In the genomic region with DNA sequence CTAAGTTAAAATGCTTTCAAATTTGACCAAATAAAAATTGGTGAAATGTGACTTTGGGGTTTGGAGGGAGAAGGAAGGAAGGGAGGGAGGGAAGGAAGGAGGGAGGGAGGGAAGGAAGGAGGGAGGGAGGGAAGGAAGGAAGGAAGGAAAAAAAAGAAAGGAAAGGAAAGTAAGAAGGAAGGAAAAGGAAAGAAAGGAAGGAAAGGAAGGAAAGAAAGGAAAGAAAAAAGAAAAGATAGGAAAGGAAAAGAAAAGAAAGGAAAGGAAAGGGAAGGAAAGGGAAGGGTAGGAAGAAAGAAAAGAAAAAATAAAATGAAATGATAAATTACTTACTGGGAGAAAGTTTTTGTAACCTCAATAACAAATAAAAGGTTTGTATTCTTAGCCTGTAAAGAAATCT, we compare ENCODE assay signal across 28 cellular contexts. TPM values are rescaled to one million over a fixed set of nuclear protein-coding genes. Genes with fewer than 3 reads are reported as not detected.
DNase-seq lines count a peak whose midpoint lies in the region; ATAC-seq, FAIRE-seq and TF ChIP-seq lines count a peak whose summit lies in the region.
"Had no signal": no experiment of that assay in that cellular context is flagged by ENCODE, and none has a peak within 500 bp of the region (broad histone marks: within the 10 kb centered on the region; RNA-seq: fewer than 3 reads in every experiment).

No MANE protein-coding gene starts in this region.

- no peak overlapping the region for H3K4me3 ChIP-seq in HepG2 (replicated peaks in 1 of 3; ENCODE audit: insufficient read depth in 1 of 3, low read depth in 2 of 3, low read length in 3 of 3)
- no peak overlapping the region for H3K4me3 ChIP-seq in right lobe of liver
- no peak overlapping the region for H3K4me3 ChIP-seq in Karpas-422 (ENCODE audit: low read length)
- H3K4me3 ChIP-seq: A549, BLaER1, GM12878 had no signal

- CTCF ChIA-PET in HepG2 (lab: Yijun Ruan, JAX; ENCODE audit: low intra/inter-chr PET ratio, low total read pairs): no interaction called here

- H3K4me2 ChIP-seq in HepG2 (ENCODE audit: low read depth, low read length) (no peak overlapping the region), Karpas-422 (ENCODE audit: low read depth, low read length, poor library complexity, severe bottlenecking) (no peak overlapping the region)
- H3K4me2 ChIP-seq: A549, BLaER1 had no signal

- no peaks in the 10 kb centered on the region for H3K9me3 ChIP-seq in HepG2 (ENCODE audit: low read length)
- H3K9me3 ChIP-seq in right lobe of liver: no peaks in the 10 kb centered on the region
- no peaks in the 10 kb centered on the region for H3K9me3 ChIP-seq in Karpas-422 (ENCODE audit: low read length)
- H3K9me3 ChIP-seq: A549, BE2C, BLaER1 had no signal

- no peaks in the 10 kb centered on the region for H3K36me3 ChIP-seq in HepG2 (replicated peaks in 1 of 2; ENCODE audit: control insufficient read depth in 1 of 2, insufficient read depth in 2 of 2, low read length in 2 of 2)
- no peaks in the 10 kb centered on the region for H3K36me3 ChIP-seq in right lobe of liver
- H3K36me3 ChIP-seq in Karpas-422 (ENCODE audit: insufficient read depth, low read length): no peaks in the 10 kb centered on the region
- H3K36me3 ChIP-seq: BE2C, BLaER1 had no signal

- no peak for TF ChIP-seq EP300 in HepG2 (IDR thresholded peaks at IDR 0.05; ENCODE audit: low read depth in 2 of 2, low read length in 2 of 2)
- TF ChIP-seq EP300 in HepG2 (CRISPR knock-in tag; IDR thresholded peaks at IDR 0.05; ENCODE audit: borderline replicate concordance): no peak

- BruUV-seq in HepG2 (replicated peaks; lab: Mats Ljungman, UMichigan): no TSS peak

- H3K27ac Mint-ChIP-seq in nephron progenitor cell: peak overlapping the region; percentile 88
- H3K27ac Mint-ChIP-seq: CD14-positive monocyte; CD4-positive, alpha-beta memory T cell; CD4-positive, CD25-positive, alpha-beta regulatory T cell; CD8-positive, alpha-beta memory T cell had no signal

- H3K79me2 ChIP-seq in HepG2 (ENCODE audit: insufficient read depth, low read length) (no peaks in the 10 kb centered on the region), Karpas-422 (ENCODE audit: low read length) (no peaks in the 10 kb centered on the region)

- H3K9ac ChIP-seq in HepG2 (ENCODE audit: insufficient read depth, low read depth, low read length) (no peak overlapping the region), Karpas-422 (ENCODE audit: low read length) (no peak overlapping the region)
- H3K9ac ChIP-seq: BLaER1 had no signal

- peaks cover 23% of the 10 kb centered on the region for H3K4me1 ChIP-seq in HepG2 (ENCODE audit: insufficient read depth, low read length)
- H3K4me1 ChIP-seq in right lobe of liver: no peaks in the 10 kb centered on the region
- H3K4me1 ChIP-seq in Karpas-422 (ENCODE audit: low read length): no peaks in the 10 kb centered on the region
- H3K4me1 ChIP-seq: BE2C, BLaER1 had no signal

- no peak for TF ChIP-seq RAD21 in HepG2 (CRISPR knock-in tag; IDR thresholded peaks at IDR 0.05)

- intact Hi-C loops in HepG2 (cut with micrococcal nuclease; ENCODE audit: unreplicated experiment): no loop called here
- intact Hi-C loops in right lobe of liver (cut with DNase I): no loop called here

- H3K4me1 Mint-ChIP-seq in nephron progenitor cell: no peaks in the 10 kb centered on the region
- H3K4me1 Mint-ChIP-seq: CD14-positive monocyte; CD4-positive, alpha-beta memory T cell; CD8-positive, alpha-beta memory T cell had no signal

- H3K27me3 ChIP-seq in HepG2 (ENCODE audit: control insufficient read depth in 1 of 2, insufficient read depth in 2 of 2, low read length in 2 of 2): no peaks in the 10 kb centered on the region
- no peaks in the 10 kb centered on the region for H3K27me3 ChIP-seq in right lobe of liver
- no peaks in the 10 kb centered on the region for H3K27me3 ChIP-seq in Karpas-422 (ENCODE audit: low read length)
- H3K27me3 ChIP-seq: BE2C, BLaER1 had no signal

- no peak for FAIRE-seq in HepG2 (lab: Jason Lieb, UNC)
- FAIRE-seq: A549, GM12878, GM12892, GM18507, GM19239 had no signal

- DNase-seq in HepG2 (ENCODE audit: low spot score) (no peak), right lobe of liver (no peak), Karpas-422 (peak; percentile 11), nephron progenitor cell (no peak), NAMALWA (ENCODE audit: low spot score) (no peak)
- DNase-seq: AML-193; BE2C; C1 segment of cervical spinal cord; CD4-positive, alpha-beta memory T cell; CD4-positive, CD25-positive, alpha-beta regulatory T cell; CD8-positive, alpha-beta memory T cell; COR-L47; DMS 273 treated with DMSO at 0.1 percent for 48 hours; DMS153; DMS53; DMS79; DND-41; EL; GDM1 had no signal

- POLR2A ChIA-PET in HepG2 (lab: Yijun Ruan, JAX): no interaction called here

- H2AFZ ChIP-seq in HepG2 (ENCODE audit: low read length) (no peak overlapping the region), Karpas-422 (ENCODE audit: low read length) (no peak overlapping the region)

- no peaks in the 10 kb centered on the region for H3K9me2 ChIP-seq in Karpas-422 (replicated peaks; ENCODE audit: insufficient read depth, low read length)

- peaks cover 14% of the 10 kb centered on the region for H3K27me3 Mint-ChIP-seq in nephron progenitor cell (ENCODE audit: low read depth, poor library complexity)
- H3K27me3 Mint-ChIP-seq: CD4-positive, alpha-beta memory T cell; CD4-positive, CD25-positive, alpha-beta regulatory T cell; CD8-positive, alpha-beta memory T cell had no signal

- TF ChIP-seq POLR2A in HepG2 (IDR thresholded peaks at IDR 0.05; ENCODE audit: insufficient read depth in 1 of 2, low read depth in 2 of 2, low read length in 2 of 2) (no peak), right lobe of liver (IDR thresholded peaks at IDR 0.05) (no peak)

- TF ChIP-seq CTCF in HepG2 (CRISPR knock-in tag; IDR thresholded peaks at IDR 0.05) (no peak), right lobe of liver (IDR thresholded peaks at IDR 0.05) (no peak), nephron progenitor cell (IDR thresholded peaks at IDR 0.05) (no peak)

- in situ Hi-C loops in HepG2 (cut with HindIII; ENCODE audit: extremely low pct_ligation_motif_present, low pct_unique_long_range_greater_than_20kb): no loop called here

- no peak for ATAC-seq in HepG2
- ATAC-seq in right lobe of liver: no peak
- no peak for ATAC-seq in GM18511 (IDR thresholded peaks at IDR 0.05; ENCODE audit: unreplicated experiment)
- ATAC-seq: A549, GM12878 had no signal

- H3K27ac ChIP-seq in HepG2 (ENCODE audit: extremely low read length, insufficient read depth, low read length): no peak overlapping the region
- H3K27ac ChIP-seq in right lobe of liver: no peak overlapping the region
- no peak overlapping the region for H3K27ac ChIP-seq in Karpas-422 (ENCODE audit: low read length)
- H3K27ac ChIP-seq: 22Rv1, A549, BLaER1 had no signal

- H4K20me1 ChIP-seq in HepG2 (ENCODE audit: insufficient read depth, low read length): no peaks in the 10 kb centered on the region
- H4K20me1 ChIP-seq in Karpas-422 (ENCODE audit: insufficient read depth, low read depth, low read length): no peaks in the 10 kb centered on the region
- H4K20me1 ChIP-seq: BLaER1 had no signal

- H3K36me3 Mint-ChIP-seq in nephron progenitor cell (ENCODE audit: low read depth): no peaks in the 10 kb centered on the region

- no peak overlapping the region for H3K4me3 Mint-ChIP-seq in nephron progenitor cell
- H3K4me3 Mint-ChIP-seq: CD14-positive monocyte; CD4-positive, alpha-beta memory T cell; CD8-positive, alpha-beta memory T cell had no signal

- H3K9me3 Mint-ChIP-seq in nephron progenitor cell: no peaks in the 10 kb centered on the region
- H3K9me3 Mint-ChIP-seq: CD4-positive, alpha-beta memory T cell; CD4-positive, CD25-positive, alpha-beta regulatory T cell; CD8-positive, alpha-beta memory T cell had no signal

RNA-seq across cellular contexts. Expression of a gene that starts 24.1 kb away (rescaled TPM):
- 78.3 and 100 TPM in 2 replicates for total RNA-seq in HepG2 (2016; rRNA removed; fragmentation: Illumina TruSeq; extraction: Trizol)
- 39.7 and 45.3 TPM in 2 replicates for total RNA-seq in HepG2 (2016; cell fraction: cytosol; rRNA removed; fragmentation: Illumina TruSeq; extraction: Trizol; ENCODE audit: low read depth)
- total RNA-seq in HepG2 (2016; cell fraction: insoluble cytoplasmic fraction; rRNA removed; fragmentation: Illumina TruSeq; extraction: Trizol): 82.1 and 105 TPM in 2 replicates
- 67.8 and 73.9 TPM in 2 replicates for total RNA-seq in HepG2 (2016; cell fraction: membrane; rRNA removed; fragmentation: Illumina TruSeq; extraction: Trizol)
- total RNA-seq in HepG2 (2016; cell fraction: nucleus; rRNA removed; fragmentation: Illumina TruSeq; extraction: Trizol): 32.3 and 39.6 TPM in 2 replicates
- polyA plus RNA-seq in HepG2 (2011; rRNA removed): 14.0 and 19.5 TPM in 2 replicates
- 11.4 and 15.5 TPM in 2 replicates for polyA plus RNA-seq in HepG2 (2011; cell fraction: cytosol; rRNA removed)
- polyA plus RNA-seq in HepG2 (2011; cell fraction: nucleus; rRNA removed): 4.5 and 4.6 TPM in 2 replicates
- 24.6 and 36.2 TPM in 2 replicates for polyA plus RNA-seq in HepG2 (2012)
- 46.7 and 63.3 TPM in 2 replicates for polyA plus RNA-seq in HepG2 (2016; cell fraction: cytosol; fragmentation: Illumina TruSeq; extraction: Trizol; ENCODE audit: low read depth)
- 121 TPM in 2 replicates for polyA plus RNA-seq in HepG2 (2016; cell fraction: insoluble cytoplasmic fraction; fragmentation: Illumina TruSeq; extraction: Trizol; ENCODE audit: low read depth)
- polyA plus RNA-seq in HepG2 (2016; cell fraction: membrane; fragmentation: Illumina TruSeq; extraction: Trizol; ENCODE audit: low read depth): 69.8 and 73.0 TPM in 2 replicates
- polyA plus RNA-seq in HepG2 (2016; cell fraction: nucleus; fragmentation: Illumina TruSeq; extraction: Trizol; ENCODE audit: insufficient read depth, low read depth): 58.4 and 59.1 TPM in 2 replicates
- 8.0 and 33.3 TPM in 2 replicates for polyA minus RNA-seq in HepG2 (2011; rRNA and poly(A)+ RNA removed; ENCODE audit: low replicate concordance)
- 5.6 and 6.7 TPM in 2 replicates for polyA minus RNA-seq in HepG2 (2011; cell fraction: cytosol; rRNA and poly(A)+ RNA removed)
- 5.8 and 6.7 TPM in 2 replicates for polyA minus RNA-seq in HepG2 (2011; cell fraction: nucleus; rRNA and poly(A)+ RNA removed)
- 10 to 100 TPM; 13.2 to 23.8 (median 16.8) TPM for total RNA-seq in right lobe of liver
- 73.5 and 78.1 TPM in 2 replicates for total RNA-seq in Karpas-422 (2014; rRNA removed; shearing (Covaris generic); ENCODE audit: low replicate concordance)

RNA-seq across cellular contexts. Expression of a gene that starts 50.2 kb away (rescaled TPM):
- 2.9 TPM in 2 replicates for total RNA-seq in HepG2 (2016; rRNA removed; fragmentation: Illumina TruSeq; extraction: Trizol)
- total RNA-seq in HepG2 (2016; cell fraction: cytosol; rRNA removed; fragmentation: Illumina TruSeq; extraction: Trizol; ENCODE audit: low read depth): 1.6 and 1.8 TPM in 2 replicates
- total RNA-seq in HepG2 (2016; cell fraction: insoluble cytoplasmic fraction; rRNA removed; fragmentation: Illumina TruSeq; extraction: Trizol): 2.4 and 2.6 TPM in 2 replicates
- 1.7 and 3.3 TPM in 2 replicates for total RNA-seq in HepG2 (2016; cell fraction: membrane; rRNA removed; fragmentation: Illumina TruSeq; extraction: Trizol)
- total RNA-seq in HepG2 (2016; cell fraction: nucleus; rRNA removed; fragmentation: Illumina TruSeq; extraction: Trizol): 4.8 and 4.9 TPM in 2 replicates
- polyA plus RNA-seq in HepG2 (2011; rRNA removed): 1.7 and 1.9 TPM in 2 replicates
- polyA plus RNA-seq in HepG2 (2011; cell fraction: cytosol; rRNA removed): 1.1 and 1.4 TPM in 2 replicates
- polyA plus RNA-seq in HepG2 (2011; cell fraction: nucleus; rRNA removed): 4.1 and 4.3 TPM in 2 replicates
- 0.91 and 1.1 TPM in 2 replicates for polyA plus RNA-seq in HepG2 (2012)
- polyA plus RNA-seq in HepG2 (2016; cell fraction: cytosol; fragmentation: Illumina TruSeq; extraction: Trizol; ENCODE audit: low read depth): 0.54 and 0.55 TPM in 2 replicates
- polyA plus RNA-seq in HepG2 (2016; cell fraction: insoluble cytoplasmic fraction; fragmentation: Illumina TruSeq; extraction: Trizol; ENCODE audit: low read depth): 2.1 and 3.1 TPM in 2 replicates
- 1.2 TPM in 2 replicates for polyA plus RNA-seq in HepG2 (2016; cell fraction: membrane; fragmentation: Illumina TruSeq; extraction: Trizol; ENCODE audit: low read depth)
- 6.7 and 7.0 TPM in 2 replicates for polyA plus RNA-seq in HepG2 (2016; cell fraction: nucleus; fragmentation: Illumina TruSeq; extraction: Trizol; ENCODE audit: insufficient read depth, low read depth)
- polyA minus RNA-seq in HepG2 (2011; rRNA and poly(A)+ RNA removed; ENCODE audit: low replicate concordance): 4.2 and 9.5 TPM in 2 replicates
- polyA minus RNA-seq in HepG2 (2011; cell fraction: cytosol; rRNA and poly(A)+ RNA removed): 0.97 and 1.1 TPM in 2 replicates
- 4.5 and 5.7 TPM in 2 replicates for polyA minus RNA-seq in HepG2 (2011; cell fraction: nucleus; rRNA and poly(A)+ RNA removed)
- 1 to 10 TPM; 1.7 to 5.3 (median 2.7) TPM for total RNA-seq in right lobe of liver
- total RNA-seq in Karpas-422 (2014; rRNA removed; shearing (Covaris generic); ENCODE audit: low replicate concordance): 4.5 and 6.7 TPM in 2 replicates
